ENCODE assay signal across 27 cellular contexts in the genomic region with DNA sequence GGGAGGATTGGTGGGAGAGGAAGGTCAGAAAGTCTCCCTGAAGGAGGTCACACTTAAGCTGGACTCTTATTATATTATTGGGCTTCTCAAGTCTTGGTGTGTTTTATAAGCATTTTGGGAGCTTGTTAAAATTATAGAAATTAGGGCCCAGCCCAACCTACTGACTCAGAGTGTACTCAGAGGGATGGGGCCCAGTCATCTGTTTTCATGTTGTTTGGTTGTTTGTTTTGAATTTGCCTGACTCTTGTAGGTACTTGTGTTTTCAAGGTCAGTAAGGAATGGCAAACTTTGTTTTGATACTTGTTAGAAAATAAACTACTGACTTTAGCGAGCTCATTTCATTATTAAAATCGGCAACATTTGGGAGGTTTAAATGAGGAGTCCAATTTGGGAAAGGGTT.
"Had no signal": no experiment of that assay in that cellular context is flagged by ENCODE, and none has a peak within 500 bp of the region (broad histone marks: within the 10 kb centered on the region; RNA-seq: fewer than 3 reads in every experiment).

No MANE protein-coding gene starts in this region.

- H3K27me3 ChIP-seq: hepatocyte, pancreas, testis, thyroid gland had no signal

- H3K36me3 ChIP-seq: lower lobe of right lung, pancreas, prostate gland, stomach, thyroid gland, upper lobe of right lung had no signal

- DNase-seq: kidney glomerular epithelial cell; left cardiac atrium; lower lobe of right lung; mammary epithelial cell; mesenchymal stem cell; naive thymus-derived CD8-positive, alpha-beta T cell; nucleus accumbens; pancreas; posterior cingulate gyrus; retina; right cardiac atrium; stimulated activated CD4-positive, alpha-beta T cell treated with anti-CD3 and anti-CD28 coated beads, Interleukin-12 subunit alpha, Interleukin-12 subunit beta, amount 100 ng/mL, for 4 hours; stimulated activated CD4-positive, alpha-beta T cell treated with anti-CD3 and anti-CD28 coated beads, Interleukin-15, amount 100 ng/mL, for 24 hours; stimulated activated CD4-positive, alpha-beta T cell treated with anti-CD3 and anti-CD28 coated beads, Interleukin-2, amount 100 ng/mL, for 24 hours; stimulated activated CD4-positive, alpha-beta T cell treated with anti-CD3 and anti-CD28 coated beads, Interleukin-4, amount 100 ng/mL, for 1 hour; stimulated activated naive B cell treated with anti-CD40 and anti-IgM and Interleukin-4, amounts not matched to agents 10 μg/mL and 1 μg/mL and 100 μg/mL, for 72 hours; stimulated activated naive CD8-positive, alpha-beta T cell treated with anti-CD3 and anti-CD28 coated beads, Interleukin-15, Interleukin-2, amounts not matched to agents 100 U/mL and 50 U/mL, for 24 hours; stomach; testis; thyroid gland; trophoblast cell; upper lobe of right lung had no signal

- H3K27ac ChIP-seq: hepatocyte, lower lobe of right lung, pancreas, prostate gland, skin epidermis, stomach, testis, thyroid gland, upper lobe of right lung had no signal

- H2AFZ ChIP-seq: hepatocyte had no signal

- H3K4me2 ChIP-seq: hepatocyte had no signal

- H3K4me3 ChIP-seq: hepatocyte, lower lobe of right lung, pancreas, prostate gland, skin epidermis, stomach, testis, thyroid gland, upper lobe of right lung had no signal

- ATAC-seq: left cardiac atrium; left lobe of liver; lower lobe of right lung; naive thymus-derived CD8-positive, alpha-beta T cell; pancreas; right cardiac atrium; sciatic nerve; stimulated activated naive B cell treated with anti-CD40 and anti-IgM and Interleukin-4, amounts not matched to agents 10 μg/mL and 1 μg/mL and 100 μg/mL, for 72 hours; stimulated activated naive CD8-positive, alpha-beta T cell treated with anti-CD3 and anti-CD28 coated beads, Interleukin-15, Interleukin-2, amounts not matched to agents 100 U/mL and 50 U/mL, for 24 hours; upper lobe of right lung had no signal

- H3K9me3 ChIP-seq: lower lobe of right lung, pancreas, prostate gland, stomach, testis, thyroid gland, upper lobe of right lung had no signal

- H3K79me2 ChIP-seq: hepatocyte had no signal

- H3K4me1 ChIP-seq: lower lobe of right lung, pancreas, prostate gland, stomach, testis, thyroid gland, upper lobe of right lung had no signal
